Comparison of ENCODE assay signal across 1 cellular context in the genomic region with DNA sequence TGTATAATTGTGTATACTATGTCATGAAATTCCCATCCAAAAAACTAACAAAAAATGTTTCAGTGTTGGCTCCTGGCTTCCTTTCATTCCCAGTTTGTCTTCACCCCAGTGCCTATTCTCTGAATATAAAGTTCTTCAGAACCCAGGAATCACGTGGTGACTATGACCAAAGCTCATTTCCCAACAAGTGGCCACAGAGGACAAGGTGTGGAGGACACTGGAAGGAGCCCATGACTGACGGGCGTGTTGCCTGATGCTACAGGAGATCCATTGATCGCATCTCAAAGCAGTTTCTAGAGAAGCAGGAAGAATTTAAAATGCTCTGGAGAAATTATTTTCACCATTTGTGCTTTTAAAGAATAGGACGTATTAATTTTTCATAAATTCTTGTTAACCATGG.
TF ChIP-seq lines count a peak whose summit lies in the region.

No MANE protein-coding gene starts in this region.

TF ChIP-seq in IMR-90, 13 proteins besides CTCF, POLR2A, EP300 and RAD21:
- TF ChIP-seq MAFK (IDR thresholded peaks at IDR 0.05; ENCODE audit: low read depth, low read length), result no peak
- no peak for TF ChIP-seq BHLHE40 (IDR thresholded peaks at IDR 0.05; ENCODE audit: low read depth, low read length)
- TF ChIP-seq FOS (IDR thresholded peaks at IDR 0.05; ENCODE audit: low read depth, low read length), result no peak
- no peak for TF ChIP-seq CHD1 (IDR thresholded peaks at IDR 0.05; ENCODE audit: low read depth, low read length)
- TF ChIP-seq RCOR1 (IDR thresholded peaks at IDR 0.05; ENCODE audit: insufficient replicate concordance, low read length), result no peak
- TF ChIP-seq, protein P1, sequence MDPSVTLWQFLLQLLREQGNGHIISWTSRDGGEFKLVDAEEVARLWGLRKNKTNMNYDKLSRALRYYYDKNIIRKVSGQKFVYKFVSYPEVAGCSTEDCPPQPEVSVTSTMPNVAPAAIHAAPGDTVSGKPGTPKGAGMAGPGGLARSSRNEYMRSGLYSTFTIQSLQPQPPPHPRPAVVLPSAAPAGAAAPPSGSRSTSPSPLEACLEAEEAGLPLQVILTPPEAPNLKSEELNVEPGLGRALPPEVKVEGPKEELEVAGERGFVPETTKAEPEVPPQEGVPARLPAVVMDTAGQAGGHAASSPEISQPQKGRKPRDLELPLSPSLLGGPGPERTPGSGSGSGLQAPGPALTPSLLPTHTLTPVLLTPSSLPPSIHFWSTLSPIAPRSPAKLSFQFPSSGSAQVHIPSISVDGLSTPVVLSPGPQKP (IDR thresholded peaks at IDR 0.05; ENCODE audit: borderline replicate concordance, low read depth, low read length), result no peak
- TF ChIP-seq RFX5 (IDR thresholded peaks at IDR 0.05; ENCODE audit: low read depth, low read length), result no peak
- TF ChIP-seq CEBPB (IDR thresholded peaks at IDR 0.05; ENCODE audit: low read depth, low read length), result no peak
- no peak for TF ChIP-seq NFE2L2 (IDR thresholded peaks at IDR 0.05; ENCODE audit: low read depth, low read length)
- TF ChIP-seq SMC3 (IDR thresholded peaks at IDR 0.05; ENCODE audit: low read depth, low read length), result no peak
- TF ChIP-seq, protein P2, sequence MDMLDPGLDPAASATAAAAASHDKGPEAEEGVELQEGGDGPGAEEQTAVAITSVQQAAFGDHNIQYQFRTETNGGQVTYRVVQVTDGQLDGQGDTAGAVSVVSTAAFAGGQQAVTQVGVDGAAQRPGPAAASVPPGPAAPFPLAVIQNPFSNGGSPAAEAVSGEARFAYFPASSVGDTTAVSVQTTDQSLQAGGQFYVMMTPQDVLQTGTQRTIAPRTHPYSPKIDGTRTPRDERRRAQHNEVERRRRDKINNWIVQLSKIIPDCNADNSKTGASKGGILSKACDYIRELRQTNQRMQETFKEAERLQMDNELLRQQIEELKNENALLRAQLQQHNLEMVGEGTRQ (IDR thresholded peaks at IDR 0.05; ENCODE audit: low read depth, low read length), result no peak
- no peak for TF ChIP-seq MXI1 (IDR thresholded peaks at IDR 0.05; ENCODE audit: borderline replicate concordance, low read depth, low read length)
- TF ChIP-seq MAZ (IDR thresholded peaks at IDR 0.05; ENCODE audit: borderline replicate concordance, low read depth, low read length), result no peak
